In the genomic region with DNA sequence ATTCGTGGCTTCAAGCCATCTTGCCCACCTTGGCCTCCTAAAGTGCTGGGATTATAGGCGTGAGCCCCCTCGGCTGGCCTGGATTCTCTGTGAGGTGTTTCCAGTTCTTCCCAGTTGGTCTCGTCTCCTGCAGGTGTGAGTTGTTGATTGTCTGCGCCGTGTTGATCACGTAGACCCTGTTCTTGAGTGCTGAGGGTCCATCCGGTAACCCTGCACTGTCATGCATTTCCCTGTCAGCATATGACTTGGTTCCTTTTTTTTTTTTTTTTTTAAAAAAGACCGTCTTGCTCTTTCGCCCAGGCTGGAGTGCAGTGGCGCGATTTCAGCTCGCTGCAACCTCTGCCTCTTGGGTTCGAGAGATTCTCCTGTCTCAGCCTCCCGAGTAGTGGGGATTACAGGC, we compare ENCODE assay signal across 1 cellular context.
TF ChIP-seq lines count a peak whose summit lies in the region.

No MANE protein-coding gene starts in this region.

TF ChIP-seq in H1, 55 proteins besides CTCF, POLR2A, EP300 and RAD21:
- TF ChIP-seq NRF1 (IDR thresholded peaks at IDR 0.05; ENCODE audit: low read depth, low read length), result no peak
- no peak for TF ChIP-seq NANOG (IDR thresholded peaks at IDR 0.05; ENCODE audit: insufficient read depth, low read depth, low read length, poor library complexity, severe bottlenecking)
